Comparison of ENCODE assay signal across 19 cellular contexts in the genomic region with DNA sequence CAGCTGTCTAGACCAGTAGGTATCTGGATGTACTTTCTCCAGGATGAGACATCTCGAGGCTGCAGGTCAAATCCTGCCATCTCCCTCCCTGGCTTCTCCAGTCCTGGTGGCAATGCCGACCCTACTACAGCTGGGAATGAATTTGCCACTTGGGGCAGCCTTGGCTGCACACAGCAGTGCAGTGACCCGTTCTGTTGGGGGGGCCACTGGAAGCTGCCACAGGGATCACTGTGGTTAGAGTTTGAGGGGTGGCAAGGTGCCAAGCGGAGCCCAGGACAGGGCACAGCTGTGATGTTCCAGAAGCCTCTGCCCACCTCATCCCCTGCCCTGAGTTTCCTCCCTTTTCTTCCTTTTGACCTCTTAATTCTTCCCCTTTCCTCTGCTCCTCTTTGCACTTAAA. TPM values are rescaled to one million over a fixed set of nuclear protein-coding genes. Genes with fewer than 3 reads are reported as not detected.
DNase-seq lines count a peak whose midpoint lies in the region; ATAC-seq and TF ChIP-seq lines count a peak whose summit lies in the region.
"Had no signal": no experiment of that assay in that cellular context is flagged by ENCODE, and none has a peak within 500 bp of the region (broad histone marks: within the 10 kb centered on the region; RNA-seq: fewer than 3 reads in every experiment).

No MANE protein-coding gene starts in this region.

- 75 to 88% (median 85%) methylated on average over 4 of the region's 4 CpGs for WGBS in adrenal gland, 4 donors
- WGBS in right lobe of liver (ENCODE audit: insufficient coverage, low coverage, low lambda C conversion rate, missing lambda C conversion rate), result 75% methylated on average over 2 of the region's 4 CpGs
- 91% methylated on average over 4 of the region's 4 CpGs for WGBS in suprapubic skin

- no peaks in the 10 kb centered on the region for H3K27me3 ChIP-seq in adrenal gland
- no peaks in the 10 kb centered on the region for H3K27me3 ChIP-seq in right lobe of liver
- no peaks in the 10 kb centered on the region for H3K27me3 ChIP-seq in suprapubic skin
- H3K27me3 ChIP-seq: BLaER1 had no signal

- DNase-seq in activated CD8-positive, alpha-beta memory T cell treated with anti-CD3 and anti-CD28 coated beads, Interleukin-2, amount 50 U/mL, for 4 hours, result peak; percentile 6
- DNase-seq in activated CD8-positive, alpha-beta memory T cell treated with anti-CD3 and anti-CD28 coated beads for 24 hours, result no peak
- peak; percentile 1 to 27 (median 10) for DNase-seq in adrenal gland
- peak in 2 of 3 donors; percentile 48 to 58 for DNase-seq in right lobe of liver
- peak; percentile 65 to 71 for DNase-seq in suprapubic skin (ENCODE audit: low spot score in 2 of 2)
- no peak for DNase-seq in NCI-H526 (lab: John Stamatoyannopoulos, UW)
- no peak for DNase-seq in NCI-H2227 (lab: John Stamatoyannopoulos, UW; ENCODE audit: unreplicated experiment)
- DNase-seq: Kasumi-1; NCI-H1105 treated with DMSO at 0.1 percent for 48 hours; NCI-H2081; stimulated activated CD4-positive, alpha-beta T cell treated with anti-CD3 and anti-CD28 coated beads, Interleukin-4, amount 100 ng/mL, for 24 hours; T1000 had no signal

- intact Hi-C loops in adrenal gland (cut with DNase I), result no loop called here
- intact Hi-C loops in right lobe of liver (cut with DNase I), result no loop called here

- peaks cover 0 to 6% (median 0%) of the 10 kb centered on the region in 3 donors for H3K9me3 ChIP-seq in adrenal gland (replicated peaks in 1 of 3)
- H3K9me3 ChIP-seq in right lobe of liver, result no peaks in the 10 kb centered on the region
- H3K9me3 ChIP-seq in suprapubic skin, result no peaks in the 10 kb centered on the region
- H3K9me3 ChIP-seq: Caco-2, HAP-1 had no signal

- peaks cover 0 to 51% of the 10 kb centered on the region in 2 donors for H3K36me3 ChIP-seq in adrenal gland (replicated peaks in 1 of 2)
- no peaks in the 10 kb centered on the region for H3K36me3 ChIP-seq in right lobe of liver
- peaks cover 71% of the 10 kb centered on the region for H3K36me3 ChIP-seq in suprapubic skin

- H3K4me3 ChIP-seq in adrenal gland (no peak overlapping the region), right lobe of liver (no peak overlapping the region), suprapubic skin (no peak overlapping the region)
- H3K4me3 ChIP-seq: BLaER1, HAP-1 had no signal

- ATAC-seq in right lobe of liver (no peak), GM18505 (IDR thresholded peaks at IDR 0.05; ENCODE audit: unreplicated experiment) (no peak)
- ATAC-seq: stimulated activated naive CD8-positive, alpha-beta T cell treated with anti-CD3 and anti-CD28 coated beads, Interleukin-15, amount 100 ng/mL, for 72 hours had no signal

- TF ChIP-seq EP300 in suprapubic skin (IDR thresholded peaks at IDR 0.05), result no peak

- no peak for TF ChIP-seq POLR2A in adrenal gland (IDR thresholded peaks at IDR 0.05)
- TF ChIP-seq POLR2A in right lobe of liver (IDR thresholded peaks at IDR 0.05), result no peak
- no peak for TF ChIP-seq POLR2A in suprapubic skin (IDR thresholded peaks at IDR 0.05)
- no peak for TF ChIP-seq POLR2A in GM18505 (IDR thresholded peaks at IDR 0.05; ENCODE audit: borderline replicate concordance, extremely low read depth, insufficient read depth, insufficient read length)

- H3K4me1 ChIP-seq in adrenal gland (replicated peaks in 1 of 2) (no peaks in the 10 kb centered on the region), right lobe of liver (no peaks in the 10 kb centered on the region), suprapubic skin (peaks cover 6% of the 10 kb centered on the region)
- H3K4me1 ChIP-seq: Caco-2, HAP-1, parathyroid adenoma had no signal

- no peak overlapping the region for H3K27ac ChIP-seq in adrenal gland
- no peak overlapping the region for H3K27ac ChIP-seq in right lobe of liver
- H3K27ac ChIP-seq in suprapubic skin, result no peak overlapping the region
- H3K27ac ChIP-seq: BLaER1, parathyroid adenoma had no signal

- TF ChIP-seq CTCF in adrenal gland (IDR thresholded peaks at IDR 0.05) (no peak), right lobe of liver (IDR thresholded peaks at IDR 0.05) (no peak), suprapubic skin (IDR thresholded peaks at IDR 0.05) (no peak)

RNA-seq across cellular contexts. Expression of a gene that starts 17.1 kb away (rescaled TPM):
- total RNA-seq in adrenal gland (100 to 1,000 TPM in 7 of 8 donors, 10 to 100 TPM in 1; 80.3 to 335 (median 181) TPM), right lobe of liver (10 to 100 TPM; 17.3 to 81.7 (median 38.4) TPM), suprapubic skin (100 to 1,000 TPM in 3 of 4 donors, 10 to 100 TPM in 1; 88.9 to 150 (median 126) TPM)
- polyA plus RNA-seq in adrenal gland, result 100 to 1,000 TPM in 2 of 3 donors, 10 to 100 TPM in 1; 19.0 to 543 (median 246) TPM

RNA-seq across cellular contexts. Expression of a gene that starts 40.4 kb away (rescaled TPM):
- total RNA-seq in adrenal gland, result 1 to 10 TPM in 4 of 8 donors, under 1 TPM in 2, not detected in 2; 0.36 to 2.1 (median 1.8) TPM
- polyA plus RNA-seq in adrenal gland, result 10 to 100 TPM in 2 of 3 donors, under 1 TPM in 1; 0.20 to 16.8 (median 11.4) TPM
- 100 to 1,000 TPM; 141 to 668 (median 417) TPM for total RNA-seq in right lobe of liver
- not detected for total RNA-seq in suprapubic skin
- total RNA-seq: dermis microvascular lymphatic vessel endothelial cell had no signal

Comparison
In these comparisons a context has a peak if more than half of its experiments do, and no peak if none do; other contexts are left out.
1. DNase-seq: peak in activated CD8-positive, alpha-beta memory T cell treated with anti-CD3 and anti-CD28 coated beads, Interleukin-2, amount 50 U/mL, for 4 hours (single experiment), adrenal gland (7 of 7), right lobe of liver (2 of 3) and suprapubic skin (2 of 2); none in activated CD8-positive, alpha-beta memory T cell treated with anti-CD3 and anti-CD28 coated beads for 24 hours (single experiment), NCI-H526 (0 of 2) and NCI-H2227 (single experiment).
2. RNA of a gene that starts 40.4 kb away (total RNA-seq): 141 to 668 TPM in right lobe of liver; 0.36 to 2.1 TPM in adrenal gland and not detected in suprapubic skin; every median in the first group is over 10 times any median in the second.